In genomic region chr11:14422052-14422813, GRCh38 we compare ENCODE assay signal across 8 cellular contexts.
DNase-seq lines count a peak whose midpoint lies in the region; ATAC-seq and TF ChIP-seq lines count a peak whose summit lies in the region.

No MANE protein-coding gene starts in this region.

- TF ChIP-seq CTCF in transverse colon (IDR thresholded peaks at IDR 0.05) = no peak

- H3K79me2 ChIP-seq in GM23248 (ENCODE audit: insufficient read depth) = no peaks in the 10 kb centered on the region

- H3K9me3 ChIP-seq in GM23248 (ENCODE audit: low read depth) (no peaks in the 10 kb centered on the region), ectodermal cell (ENCODE audit: control insufficient read depth, low read length) (no peaks in the 10 kb centered on the region), transverse colon (no peaks in the 10 kb centered on the region)

- H3K36me3 ChIP-seq in GM23248 (ENCODE audit: low read depth) (no peaks in the 10 kb centered on the region), ectodermal cell (ENCODE audit: control insufficient read depth, insufficient read depth, low read length) (no peaks in the 10 kb centered on the region), transverse colon (no peaks in the 10 kb centered on the region)

- WGBS in GM23248 (ENCODE audit: low coverage in 1 of 2, low lambda C conversion rate in 2 of 2, missing lambda C conversion rate in 2 of 2), 2 experiments = 1 to 4% methylated on average over 15 of the region's 15 CpGs
- WGBS in ectodermal cell, 2 experiments = 16 to 21% methylated on average over 15 of the region's 15 CpGs
- 40 to 65% methylated on average over 2 to 11 of the region's 15 CpGs for WGBS in transverse colon (ENCODE audit: low coverage in 1 of 2), 2 donors

- H3K4me2 ChIP-seq in GM23248 (ENCODE audit: unreplicated experiment) = peak overlapping the region; percentile 55

- ATAC-seq in HG03354 (IDR thresholded peaks at IDR 0.05; ENCODE audit: poor library complexity, severe bottlenecking, unreplicated experiment) = no peak

- no peaks in the 10 kb centered on the region for H3K9me3 Mint-ChIP-seq in activated naive CD4-positive, alpha-beta T cell treated with anti-CD3 and anti-CD28 coated beads for 36 hours

- H3F3A ChIP-seq in GM23248 (ENCODE audit: insufficient read depth) = peaks cover 48% of the 10 kb centered on the region

- peaks cover 64% of the 10 kb centered on the region for H3K4me1 ChIP-seq in GM23248 (ENCODE audit: insufficient read depth)
- peaks cover 24% of the 10 kb centered on the region for H3K4me1 ChIP-seq in ectodermal cell (ENCODE audit: control insufficient read depth, insufficient read depth, low read length)
- peaks cover 4 to 16% (median 9%) of the 10 kb centered on the region in 4 donors for H3K4me1 ChIP-seq in transverse colon

- in situ Hi-C loops in GM23248 (cut with MboI) (no loop called here), transverse colon (cut with MboI; ENCODE audit: low pct_ligation_motif_present in 1 of 4, low pct_unique_long_range_greater_than_20kb in 1 of 4, low sequenced_read_pairs in 3 of 4) (loop anchor here in 1 of 4 donors (25.0 kb wide), 1 partner anchor 135 kb away; no protein-coding TSS in a partner anchor)

- DNase-seq in GM23248 (peak; percentile 100), NCI-H524 treated with DMSO at 0.1 percent for 48 hours (lab: John Stamatoyannopoulos, UW) (peak; percentile 62), left kidney (ENCODE audit: low read depth, low spot score) (peak; percentile 90), transverse colon (peak; percentile 66), NCI-H526 treated with DMSO at 0.1 percent for 48 hours (lab: John Stamatoyannopoulos, UW) (no peak)
- no peak for DNase-seq in activated naive CD4-positive, alpha-beta T cell treated with anti-CD3 and anti-CD28 coated beads for 36 hours

- no peak for TF ChIP-seq EP300 in transverse colon (IDR thresholded peaks at IDR 0.05; ENCODE audit: low read depth)

- no peak for TF ChIP-seq POLR2A in transverse colon (IDR thresholded peaks at IDR 0.05)

- H3K27me3 Mint-ChIP-seq in activated naive CD4-positive, alpha-beta T cell treated with anti-CD3 and anti-CD28 coated beads for 36 hours (ENCODE audit: low read depth) = no peaks in the 10 kb centered on the region

- no peaks in the 10 kb centered on the region for H3K9me2 ChIP-seq in GM23248 (ENCODE audit: insufficient read depth)

- no peak overlapping the region for H3K4me3 ChIP-seq in GM23248
- H3K4me3 ChIP-seq in ectodermal cell (ENCODE audit: insufficient read depth, low read depth, low read length) = no peak overlapping the region
- H3K4me3 ChIP-seq in transverse colon = no peak overlapping the region

- H3K9ac ChIP-seq in GM23248 = 0 out of 2 replicates have a peak overlapping the region, but pooled peaks have one; percentile 28

- CTCF ChIA-PET in activated naive CD4-positive, alpha-beta T cell treated with anti-CD3 and anti-CD28 coated beads for 36 hours (lab: Charles Lee) = interaction anchor here (0.6 to 1.9 kb wide), 9 partner anchors 9 to 453 kb away, joined by 3 to 7 read pairs (median 3); no protein-coding TSS in a partner anchor

- H3K27ac Mint-ChIP-seq in activated naive CD4-positive, alpha-beta T cell treated with anti-CD3 and anti-CD28 coated beads for 36 hours = no peak overlapping the region

- H2AFZ ChIP-seq in GM23248 = no peak overlapping the region

- intact Hi-C loops in transverse colon (cut with DNase I; ENCODE audit: low total_unique reads) = no loop called here
- intact Hi-C loops in activated naive CD4-positive, alpha-beta T cell treated with anti-CD3 and anti-CD28 coated beads for 36 hours (cut with micrococcal nuclease) = no loop called here

- H3K4me3 Mint-ChIP-seq in activated naive CD4-positive, alpha-beta T cell treated with anti-CD3 and anti-CD28 coated beads for 36 hours = no peak overlapping the region

- H4K20me1 ChIP-seq in GM23248 (ENCODE audit: insufficient read depth) = no peaks in the 10 kb centered on the region

- H3K27me3 ChIP-seq in GM23248 (replicated peaks; ENCODE audit: insufficient read depth) (no peaks in the 10 kb centered on the region), ectodermal cell (ENCODE audit: control insufficient read depth, insufficient read depth, low read length, poor library complexity, severe bottlenecking) (no peaks in the 10 kb centered on the region), transverse colon (no peaks in the 10 kb centered on the region)

- peaks cover 4% of the 10 kb centered on the region for H3K4me1 Mint-ChIP-seq in activated naive CD4-positive, alpha-beta T cell treated with anti-CD3 and anti-CD28 coated beads for 36 hours (ENCODE audit: low read depth)

- no peaks in the 10 kb centered on the region for H3K36me3 Mint-ChIP-seq in activated naive CD4-positive, alpha-beta T cell treated with anti-CD3 and anti-CD28 coated beads for 36 hours (ENCODE audit: low read depth)

- H3K27ac ChIP-seq in GM23248 (peak overlapping the region; percentile 68), ectodermal cell (ENCODE audit: insufficient read depth, low read depth, low read length, poor library complexity, severe bottlenecking) (peak overlapping the region; percentile 65), transverse colon (peak overlapping the region; percentile 20 to 52 (median 36))

Comparison
In these comparisons a context has a peak if more than half of its experiments do, and no peak if none do; other contexts are left out.
1. DNase-seq: peak in GM23248 (single experiment), NCI-H524 treated with DMSO at 0.1 percent for 48 hours (single experiment), left kidney (single experiment) and transverse colon (single experiment); none in activated naive CD4-positive, alpha-beta T cell treated with anti-CD3 and anti-CD28 coated beads for 36 hours (single experiment) and NCI-H526 treated with DMSO at 0.1 percent for 48 hours (single experiment).
2. Peak in every context shown above with its lines, with median percentiles within 50 percentile points of each other: H3K27ac ChIP-seq.